Comparison of ENCODE assay signal across 1 cellular context in the genomic region with DNA sequence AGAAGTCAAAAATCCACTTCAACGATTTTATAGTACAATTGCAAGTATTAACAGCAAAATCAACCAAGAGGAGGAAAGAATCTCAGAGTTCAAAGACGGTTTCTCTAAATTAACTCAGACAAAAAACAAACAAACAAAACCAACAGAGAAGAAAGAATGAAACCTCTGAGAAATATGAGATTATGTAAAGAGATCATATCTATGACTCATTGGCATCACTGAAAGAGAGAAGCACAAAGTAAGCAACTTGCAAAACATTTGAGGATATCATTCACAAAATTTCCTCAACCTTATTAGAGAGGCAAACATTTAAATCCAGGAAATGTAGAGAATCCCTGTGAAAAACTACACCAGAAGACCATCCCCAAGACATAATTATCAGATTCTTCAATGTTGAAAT.
TF ChIP-seq lines count a peak whose summit lies in the region.

No MANE protein-coding gene starts in this region.

TF ChIP-seq in A549, 52 proteins besides CTCF, POLR2A, EP300 and RAD21 (continued from another document):
- TF ChIP-seq, protein P1, sequence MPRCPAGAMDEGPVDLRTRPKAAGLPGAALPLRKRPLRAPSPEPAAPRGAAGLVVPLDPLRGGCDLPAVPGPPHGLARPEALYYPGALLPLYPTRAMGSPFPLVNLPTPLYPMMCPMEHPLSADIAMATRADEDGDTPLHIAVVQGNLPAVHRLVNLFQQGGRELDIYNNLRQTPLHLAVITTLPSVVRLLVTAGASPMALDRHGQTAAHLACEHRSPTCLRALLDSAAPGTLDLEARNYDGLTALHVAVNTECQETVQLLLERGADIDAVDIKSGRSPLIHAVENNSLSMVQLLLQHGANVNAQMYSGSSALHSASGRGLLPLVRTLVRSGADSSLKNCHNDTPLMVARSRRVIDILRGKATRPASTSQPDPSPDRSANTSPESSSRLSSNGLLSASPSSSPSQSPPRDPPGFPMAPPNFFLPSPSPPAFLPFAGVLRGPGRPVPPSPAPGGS (IDR thresholded peaks at IDR 0.05) = 0 out of 3 replicates have a peak, but pooled peaks have one; percentile 37
- TF ChIP-seq MYC (IDR thresholded peaks at IDR 0.05; ENCODE audit: borderline replicate concordance, low read length) = no peak
- TF ChIP-seq HOXB5 (CRISPR knock-in tag; IDR thresholded peaks at IDR 0.05) = no peak
- TF ChIP-seq HEYL (CRISPR knock-in tag; IDR thresholded peaks at IDR 0.05) = no peak
- no peak for TF ChIP-seq KDM5A (IDR thresholded peaks at IDR 0.05)
- no peak for TF ChIP-seq MAZ (IDR thresholded peaks at IDR 0.05; ENCODE audit: borderline replicate concordance, low read depth, low read length)
- TF ChIP-seq FOSB (CRISPR knock-in tag; IDR thresholded peaks at IDR 0.05) = no peak
- peak; percentile 81 for TF ChIP-seq GATA3 (IDR thresholded peaks at IDR 0.05; ENCODE audit: borderline replicate concordance)
- TF ChIP-seq JUNB (IDR thresholded peaks at IDR 0.05) = peak; percentile 79
- no peak for TF ChIP-seq PHF8 (IDR thresholded peaks at IDR 0.05; ENCODE audit: borderline replicate concordance, low read depth)
- TF ChIP-seq SREBF2 (IDR thresholded peaks at IDR 0.05) = no peak
- no peak for TF ChIP-seq EHMT2 (IDR thresholded peaks at IDR 0.05; ENCODE audit: low read depth)
- TF ChIP-seq, protein P2, sequence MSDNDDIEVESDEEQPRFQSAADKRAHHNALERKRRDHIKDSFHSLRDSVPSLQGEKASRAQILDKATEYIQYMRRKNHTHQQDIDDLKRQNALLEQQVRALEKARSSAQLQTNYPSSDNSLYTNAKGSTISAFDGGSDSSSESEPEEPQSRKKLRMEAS (IDR thresholded peaks at IDR 0.05) = no peak
- no peak for TF ChIP-seq RFX5 (IDR thresholded peaks at IDR 0.05)
- no peak for TF ChIP-seq TFCP2L1 (CRISPR knock-in tag; IDR thresholded peaks at IDR 0.05)
- TF ChIP-seq JUN (IDR thresholded peaks at IDR 0.05) = no peak
- TF ChIP-seq, protein P3, sequence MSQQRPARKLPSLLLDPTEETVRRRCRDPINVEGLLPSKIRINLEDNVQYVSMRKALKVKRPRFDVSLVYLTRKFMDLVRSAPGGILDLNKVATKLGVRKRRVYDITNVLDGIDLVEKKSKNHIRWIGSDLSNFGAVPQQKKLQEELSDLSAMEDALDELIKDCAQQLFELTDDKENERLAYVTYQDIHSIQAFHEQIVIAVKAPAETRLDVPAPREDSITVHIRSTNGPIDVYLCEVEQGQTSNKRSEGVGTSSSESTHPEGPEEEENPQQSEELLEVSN (IDR thresholded peaks at IDR 0.05; ENCODE audit: borderline replicate concordance, low read depth) = no peak
- TF ChIP-seq RNF2 (IDR thresholded peaks at IDR 0.05; ENCODE audit: borderline replicate concordance, low read depth) = no peak
- TF ChIP-seq CBX8 (IDR thresholded peaks at IDR 0.05) = no peak
- no peak for TF ChIP-seq ELK1 (IDR thresholded peaks at IDR 0.05; ENCODE audit: low read depth, low read length)
- TF ChIP-seq FOXS1 (CRISPR knock-in tag; IDR thresholded peaks at IDR 0.05) = no peak
- TF ChIP-seq ZFP36 (IDR thresholded peaks at IDR 0.05; ENCODE audit: borderline replicate concordance, partially characterized antibody) = no peak
- no peak for TF ChIP-seq ATOH8 (CRISPR knock-in tag; IDR thresholded peaks at IDR 0.05; ENCODE audit: low read depth)
- no peak for TF ChIP-seq KDM1A (IDR thresholded peaks at IDR 0.05; ENCODE audit: low read depth)
- no peak for TF ChIP-seq ZC3H11A (IDR thresholded peaks at IDR 0.05)
- TF ChIP-seq NFE2L2 (conservative IDR thresholded peaks at IDR 0.05; ENCODE audit: low read length) = no peak
TF ChIP-seq in A549: peak in this region for 6.
